In the genomic region with DNA sequence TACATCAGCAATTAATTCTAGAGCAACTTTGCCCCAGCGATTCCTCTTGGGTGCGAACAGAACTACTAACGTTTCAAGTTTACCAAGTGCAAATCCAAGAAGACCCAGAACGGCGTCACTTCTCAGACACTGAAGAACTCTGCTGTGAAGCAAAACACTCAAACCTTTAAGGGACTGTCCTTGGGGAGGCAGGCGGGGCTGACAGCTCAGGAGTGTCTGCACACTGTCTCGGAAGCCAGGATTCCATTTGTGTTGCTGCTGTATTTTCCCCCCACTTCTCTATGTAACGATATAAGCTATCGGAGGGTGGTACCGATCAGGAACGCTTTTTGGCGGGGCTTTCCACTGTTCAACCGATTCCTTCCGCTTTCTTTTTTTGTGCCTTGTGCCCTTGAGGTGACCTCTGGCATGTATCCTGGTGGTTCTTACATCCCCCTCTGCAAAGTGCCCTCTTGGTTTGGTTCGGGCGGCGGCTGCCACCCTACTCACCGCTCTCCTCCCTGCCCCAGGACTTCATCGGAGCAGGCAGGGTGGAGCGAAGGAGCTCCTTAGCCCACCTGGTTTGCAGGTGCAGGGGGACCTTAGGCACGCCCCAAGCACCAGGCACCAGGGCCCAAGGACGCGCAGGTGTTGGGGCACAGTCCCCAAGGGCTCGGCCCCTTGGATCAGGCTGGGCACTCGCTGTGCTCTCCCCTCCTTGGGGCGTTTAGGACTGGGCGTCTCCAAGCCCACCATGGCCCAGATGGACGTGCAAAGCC, we compare ENCODE assay signal across 1 cellular context.
TF ChIP-seq lines count a peak whose summit lies in the region.

No MANE protein-coding gene starts in this region.

TF ChIP-seq in H1, 55 proteins besides CTCF, POLR2A, EP300 and RAD21:
- no peak for TF ChIP-seq ZNF274 (IDR thresholded peaks at IDR 0.05; ENCODE audit: borderline replicate concordance, extremely low read depth, low read length)
- TF ChIP-seq YY1 (IDR thresholded peaks at IDR 0.05; ENCODE audit: low read depth, low read length) = no peak
- no peak for TF ChIP-seq MAX (IDR thresholded peaks at IDR 0.05)
- TF ChIP-seq TCF12 (IDR thresholded peaks at IDR 0.05; ENCODE audit: low read depth, low read length) = no peak
- no peak for TF ChIP-seq SP2 (IDR thresholded peaks at IDR 0.05; ENCODE audit: low read length)
- no peak for TF ChIP-seq KDM1A (IDR thresholded peaks at IDR 0.05; ENCODE audit: borderline replicate concordance, low read length)
